ENCODE assay signal across 1 cellular context in the genomic region with DNA sequence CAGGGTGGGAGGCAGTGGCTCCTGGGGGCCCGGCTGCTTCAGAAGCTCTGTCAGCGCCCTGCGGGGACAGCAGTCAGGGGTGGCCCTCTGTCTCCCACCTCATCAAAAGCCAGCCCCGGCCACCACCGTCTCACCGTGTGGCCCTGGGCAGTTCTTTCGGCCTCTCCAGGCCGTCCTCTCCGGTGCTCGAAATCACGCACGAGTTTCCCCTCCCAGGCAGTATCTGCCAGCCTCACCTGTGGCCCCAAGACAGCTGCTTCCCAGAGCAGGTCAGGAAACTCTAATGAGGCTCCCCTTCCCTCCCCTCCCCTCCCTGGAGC.
TF ChIP-seq lines count a peak whose summit lies in the region.

No MANE protein-coding gene starts in this region.

TF ChIP-seq in GM12878, 131 proteins besides CTCF, POLR2A, EP300 and RAD21:
- TF ChIP-seq, protein P1, sequence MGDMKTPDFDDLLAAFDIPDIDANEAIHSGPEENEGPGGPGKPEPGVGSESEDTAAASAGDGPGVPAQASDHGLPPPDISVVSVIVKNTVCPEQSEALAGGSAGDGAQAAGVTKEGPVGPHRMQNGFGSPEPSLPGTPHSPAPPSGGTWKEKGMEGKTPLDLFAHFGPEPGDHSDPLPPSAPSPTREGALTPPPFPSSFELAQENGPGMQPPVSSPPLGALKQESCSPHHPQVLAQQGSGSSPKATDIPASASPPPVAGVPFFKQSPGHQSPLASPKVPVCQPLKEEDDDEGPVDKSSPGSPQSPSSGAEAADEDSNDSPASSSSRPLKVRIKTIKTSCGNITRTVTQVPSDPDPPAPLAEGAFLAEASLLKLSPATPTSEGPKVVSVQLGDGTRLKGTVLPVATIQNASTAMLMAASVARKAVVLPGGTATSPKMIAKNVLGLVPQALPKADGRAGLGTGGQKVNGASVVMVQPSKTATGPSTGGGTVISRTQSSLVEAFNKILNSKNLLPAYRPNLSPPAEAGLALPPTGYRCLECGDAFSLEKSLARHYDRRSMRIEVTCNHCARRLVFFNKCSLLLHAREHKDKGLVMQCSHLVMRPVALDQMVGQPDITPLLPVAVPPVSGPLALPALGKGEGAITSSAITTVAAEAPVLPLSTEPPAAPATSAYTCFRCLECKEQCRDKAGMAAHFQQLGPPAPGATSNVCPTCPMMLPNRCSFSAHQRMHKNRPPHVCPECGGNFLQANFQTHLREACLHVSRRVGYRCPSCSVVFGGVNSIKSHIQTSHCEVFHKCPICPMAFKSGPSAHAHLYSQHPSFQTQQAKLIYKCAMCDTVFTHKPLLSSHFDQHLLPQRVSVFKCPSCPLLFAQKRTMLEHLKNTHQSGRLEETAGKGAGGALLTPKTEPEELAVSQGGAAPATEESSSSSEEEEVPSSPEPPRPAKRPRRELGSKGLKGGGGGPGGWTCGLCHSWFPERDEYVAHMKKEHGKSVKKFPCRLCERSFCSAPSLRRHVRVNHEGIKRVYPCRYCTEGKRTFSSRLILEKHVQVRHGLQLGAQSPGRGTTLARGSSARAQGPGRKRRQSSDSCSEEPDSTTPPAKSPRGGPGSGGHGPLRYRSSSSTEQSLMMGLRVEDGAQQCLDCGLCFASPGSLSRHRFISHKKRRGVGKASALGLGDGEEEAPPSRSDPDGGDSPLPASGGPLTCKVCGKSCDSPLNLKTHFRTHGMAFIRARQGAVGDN (IDR thresholded peaks at IDR 0.05) = no peak
- TF ChIP-seq ZZZ3 (IDR thresholded peaks at IDR 0.05; ENCODE audit: control insufficient read depth, insufficient read length, low read depth) = no peak
- TF ChIP-seq, protein P2, sequence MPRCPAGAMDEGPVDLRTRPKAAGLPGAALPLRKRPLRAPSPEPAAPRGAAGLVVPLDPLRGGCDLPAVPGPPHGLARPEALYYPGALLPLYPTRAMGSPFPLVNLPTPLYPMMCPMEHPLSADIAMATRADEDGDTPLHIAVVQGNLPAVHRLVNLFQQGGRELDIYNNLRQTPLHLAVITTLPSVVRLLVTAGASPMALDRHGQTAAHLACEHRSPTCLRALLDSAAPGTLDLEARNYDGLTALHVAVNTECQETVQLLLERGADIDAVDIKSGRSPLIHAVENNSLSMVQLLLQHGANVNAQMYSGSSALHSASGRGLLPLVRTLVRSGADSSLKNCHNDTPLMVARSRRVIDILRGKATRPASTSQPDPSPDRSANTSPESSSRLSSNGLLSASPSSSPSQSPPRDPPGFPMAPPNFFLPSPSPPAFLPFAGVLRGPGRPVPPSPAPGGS (IDR thresholded peaks at IDR 0.05; ENCODE audit: borderline replicate concordance, insufficient read depth, low read depth, low read length, poor library complexity, severe bottlenecking) = no peak
- TF ChIP-seq, protein P3, sequence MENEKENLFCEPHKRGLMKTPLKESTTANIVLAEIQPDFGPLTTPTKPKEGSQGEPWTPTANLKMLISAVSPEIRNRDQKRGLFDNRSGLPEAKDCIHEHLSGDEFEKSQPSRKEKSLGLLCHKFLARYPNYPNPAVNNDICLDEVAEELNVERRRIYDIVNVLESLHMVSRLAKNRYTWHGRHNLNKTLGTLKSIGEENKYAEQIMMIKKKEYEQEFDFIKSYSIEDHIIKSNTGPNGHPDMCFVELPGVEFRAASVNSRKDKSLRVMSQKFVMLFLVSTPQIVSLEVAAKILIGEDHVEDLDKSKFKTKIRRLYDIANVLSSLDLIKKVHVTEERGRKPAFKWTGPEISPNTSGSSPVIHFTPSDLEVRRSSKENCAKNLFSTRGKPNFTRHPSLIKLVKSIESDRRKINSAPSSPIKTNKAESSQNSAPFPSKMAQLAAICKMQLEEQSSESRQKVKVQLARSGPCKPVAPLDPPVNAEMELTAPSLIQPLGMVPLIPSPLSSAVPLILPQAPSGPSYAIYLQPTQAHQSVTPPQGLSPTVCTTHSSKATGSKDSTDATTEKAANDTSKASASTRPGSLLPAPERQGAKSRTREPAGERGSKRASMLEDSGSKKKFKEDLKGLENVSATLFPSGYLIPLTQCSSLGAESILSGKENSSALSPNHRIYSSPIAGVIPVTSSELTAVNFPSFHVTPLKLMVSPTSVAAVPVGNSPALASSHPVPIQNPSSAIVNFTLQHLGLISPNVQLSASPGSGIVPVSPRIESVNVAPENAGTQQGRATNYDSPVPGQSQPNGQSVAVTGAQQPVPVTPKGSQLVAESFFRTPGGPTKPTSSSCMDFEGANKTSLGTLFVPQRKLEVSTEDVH (IDR thresholded peaks at IDR 0.05; ENCODE audit: low read depth, partially characterized antibody) = no peak
- TF ChIP-seq REST (IDR thresholded peaks at IDR 0.05; ENCODE audit: low read depth, low read length) = no peak
- TF ChIP-seq SUPT20H (IDR thresholded peaks at IDR 0.05; ENCODE audit: borderline replicate concordance, control insufficient read depth, low read depth, low read length) = no peak
- no peak for TF ChIP-seq PAX5 (IDR thresholded peaks at IDR 0.05; ENCODE audit: borderline replicate concordance, low read depth, low read length)
- TF ChIP-seq, protein P4, sequence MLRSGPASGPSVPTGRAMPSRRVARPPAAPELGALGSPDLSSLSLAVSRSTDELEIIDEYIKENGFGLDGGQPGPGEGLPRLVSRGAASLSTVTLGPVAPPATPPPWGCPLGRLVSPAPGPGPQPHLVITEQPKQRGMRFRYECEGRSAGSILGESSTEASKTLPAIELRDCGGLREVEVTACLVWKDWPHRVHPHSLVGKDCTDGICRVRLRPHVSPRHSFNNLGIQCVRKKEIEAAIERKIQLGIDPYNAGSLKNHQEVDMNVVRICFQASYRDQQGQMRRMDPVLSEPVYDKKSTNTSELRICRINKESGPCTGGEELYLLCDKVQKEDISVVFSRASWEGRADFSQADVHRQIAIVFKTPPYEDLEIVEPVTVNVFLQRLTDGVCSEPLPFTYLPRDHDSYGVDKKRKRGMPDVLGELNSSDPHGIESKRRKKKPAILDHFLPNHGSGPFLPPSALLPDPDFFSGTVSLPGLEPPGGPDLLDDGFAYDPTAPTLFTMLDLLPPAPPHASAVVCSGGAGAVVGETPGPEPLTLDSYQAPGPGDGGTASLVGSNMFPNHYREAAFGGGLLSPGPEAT (IDR thresholded peaks at IDR 0.05; ENCODE audit: low read depth) = no peak
- TF ChIP-seq SREBF1 (IDR thresholded peaks at IDR 0.05; ENCODE audit: low read length) = no peak
- no peak for TF ChIP-seq PRDM15 (CRISPR knock-in tag; IDR thresholded peaks at IDR 0.05)
- no peak for TF ChIP-seq YBX1 (IDR thresholded peaks at IDR 0.05)
- TF ChIP-seq POLR2AphosphoS5 (IDR thresholded peaks at IDR 0.05; ENCODE audit: low read length) = no peak
- no peak for TF ChIP-seq CHD1 (IDR thresholded peaks at IDR 0.05; ENCODE audit: low read depth, low read length)
- no peak for TF ChIP-seq SP1 (IDR thresholded peaks at IDR 0.05; ENCODE audit: low read depth, low read length)
- no peak for TF ChIP-seq IRF3 (IDR thresholded peaks at IDR 0.05)
- TF ChIP-seq RFX5 (IDR thresholded peaks at IDR 0.05; ENCODE audit: low read depth, low read length) = no peak
- no peak for TF ChIP-seq GABPA (IDR thresholded peaks at IDR 0.05; ENCODE audit: low read depth)
- TF ChIP-seq NRF1 (conservative IDR thresholded peaks at IDR 0.05; ENCODE audit: low read depth, low read length) = no peak
- no peak for TF ChIP-seq PBX3 (IDR thresholded peaks at IDR 0.05; ENCODE audit: insufficient replicate concordance, low read depth, low read length)
